ENCODE assay signal across 35 cellular contexts in genomic region chr16:75957870-75958269, GRCh38.
"Had no signal": no experiment of that assay in that cellular context is flagged by ENCODE, and none has a peak within 500 bp of the region (broad histone marks: within the 10 kb centered on the region; RNA-seq: fewer than 3 reads in every experiment).

No MANE protein-coding gene starts in this region.

- ATAC-seq: activated CD4-positive, CD25-positive, alpha-beta regulatory T cell treated with anti-CD3 and anti-CD28 coated beads, Interleukin-2, amount 50 U/mL, for 24 hours; activated CD8-positive, alpha-beta memory T cell treated with anti-CD3 and anti-CD28 coated beads, Interleukin-2, amount 10 ng/mL, durations not matched to agents 7 days and 5 days; activated CD8-positive, alpha-beta T cell treated with anti-CD3 and anti-CD28 coated beads, Interleukin-2, amount 10 ng/mL, durations not matched to agents 7 days and 5 days; activated naive CD8-positive, alpha-beta T cell treated with anti-CD3 and anti-CD28 coated beads, Interleukin-2, amount 50 U/mL, for 24 hours; body of pancreas; esophagus mucosa; foreskin keratinocyte; gastrocnemius medialis; heart left ventricle; T-helper 17 cell had no signal

- H3K4me3 ChIP-seq: adrenal gland, body of pancreas, cardiac muscle cell, colonic mucosa, gastrocnemius medialis, heart left ventricle had no signal

- H3K27ac Mint-ChIP-seq: activated B cell treated with CpG ODN at 0.5 μM for 24 hours; activated CD8-positive, alpha-beta memory T cell treated with anti-CD3 and anti-CD28 coated beads, Interleukin-2, amount 10 ng/mL, durations not matched to agents 7 days and 5 days; activated CD8-positive, alpha-beta T cell treated with anti-CD3 and anti-CD28 coated beads, Interleukin-2, amount 10 ng/mL, durations not matched to agents 7 days and 5 days; activated naive CD4-positive, alpha-beta T cell treated with anti-CD3 and anti-CD28 coated beads for 36 hours; activated naive CD4-positive, alpha-beta T cell treated with anti-CD3 and anti-CD28 coated beads, Interleukin-2, amount 50 U/mL, for 24 hours; activated naive CD8-positive, alpha-beta T cell treated with anti-CD3 and anti-CD28 coated beads for 36 hours; activated naive CD8-positive, alpha-beta T cell treated with anti-CD3 and anti-CD28 coated beads, Interleukin-2, amount 50 U/mL, for 24 hours; activated T-helper 1 cell treated with anti-CD3 and anti-CD28 coated beads, Interleukin-12 subunit alpha, Interleukin-12 subunit beta, Interleukin-2, Interleukin-4 antibody, amounts not matched to agents 30 ng/mL and 10 ng/mL and 1 ng/mL, durations not matched to agents 14 hours and 24 hours and 36 hours; activated T-helper 2 cell treated with anti-CD3 and anti-CD28 coated beads, Interferon-gamma antibody, Interleukin-2, Interleukin-4, amounts not matched to agents 10 μg/mL and 5 μg/mL and 100 μg/mL, durations not matched to agents 14 hours and 24 hours and 36 hours; T-helper 17 cell; T-helper 2 cell treated with Interferon-gamma antibody and Interleukin-4, amounts not matched to agents 5 μg/mL and 100 μg/mL, for 36 hours had no signal

- H3K9me3 Mint-ChIP-seq: activated B cell treated with CpG ODN at 0.5 μM for 24 hours; activated naive CD8-positive, alpha-beta T cell treated with anti-CD3 and anti-CD28 coated beads for 36 hours; activated T-helper 2 cell treated with anti-CD3 and anti-CD28 coated beads, Interferon-gamma antibody, Interleukin-2, Interleukin-4, amounts not matched to agents 10 μg/mL and 5 μg/mL and 100 μg/mL, durations not matched to agents 14 hours and 24 hours and 36 hours; T-helper 2 cell treated with Interferon-gamma antibody and Interleukin-4, amounts not matched to agents 5 μg/mL and 100 μg/mL, for 36 hours had no signal

- H3K4me1 Mint-ChIP-seq: activated B cell treated with CpG ODN at 0.5 μM for 24 hours; activated CD8-positive, alpha-beta memory T cell treated with anti-CD3 and anti-CD28 coated beads, Interleukin-2, amount 10 ng/mL, durations not matched to agents 7 days and 5 days; activated naive CD4-positive, alpha-beta T cell treated with anti-CD3 and anti-CD28 coated beads, Interleukin-2, amount 50 U/mL, for 24 hours; activated naive CD8-positive, alpha-beta T cell treated with anti-CD3 and anti-CD28 coated beads for 36 hours; activated naive CD8-positive, alpha-beta T cell treated with anti-CD3 and anti-CD28 coated beads, Interleukin-2, amount 50 U/mL, for 24 hours; T-helper 17 cell had no signal

- DNase-seq: activated B cell treated with CpG ODN at 0.5 μM for 24 hours; activated CD4-positive, alpha-beta T cell treated with anti-CD3 and anti-CD28 coated beads for 48 hours; activated CD4-positive, alpha-beta T cell treated with anti-CD3 and anti-CD28 coated beads, Interleukin-2, amount 50 U/mL, for 1 hour; activated CD4-positive, alpha-beta T cell treated with anti-CD3 and anti-CD28 coated beads, Interleukin-2, amount 50 U/mL, for 48 hours; activated CD8-positive, alpha-beta memory T cell treated with anti-CD3 and anti-CD28 coated beads, Interleukin-2, amount 10 ng/mL, durations not matched to agents 7 days and 5 days; activated CD8-positive, alpha-beta memory T cell treated with anti-CD3 and anti-CD28 coated beads, Interleukin-2, amount 50 U/mL, for 4 hours; activated CD8-positive, alpha-beta T cell treated with anti-CD3 and anti-CD28 coated beads, Interleukin-2, amount 10 ng/mL, durations not matched to agents 7 days and 5 days; activated effector memory CD4-positive, alpha-beta T cell treated with anti-CD3 and anti-CD28 coated beads, Interleukin-2, amount 50 U/mL, for 16 hours; activated naive CD4-positive, alpha-beta T cell treated with anti-CD3 and anti-CD28 coated beads for 36 hours; activated naive CD8-positive, alpha-beta T cell treated with anti-CD3 and anti-CD28 coated beads for 36 hours; activated naive CD8-positive, alpha-beta T cell treated with anti-CD3 and anti-CD28 coated beads, Interleukin-2, amount 50 U/mL, for 24 hours; activated T-cell treated with anti-CD3 and anti-CD28 coated beads, Interleukin-2, amount 50 U/mL, for 1 hour; activated T-cell treated with anti-CD3 and anti-CD28 coated beads, Interleukin-2, amount 50 U/mL, for 48 hours; adrenal gland; amygdala; aorta; body of pancreas; central memory CD4-positive, alpha-beta T cell; cerebellar nuclear complex; colonic mucosa; effector CD8-positive, alpha-beta T cell; foreskin keratinocyte; gastrocnemius medialis; glutamatergic neuron; heart left ventricle; T-helper 17 cell; T1000; WERI-Rb-1 had no signal

- H3K4me3 Mint-ChIP-seq: activated B cell treated with CpG ODN at 0.5 μM for 24 hours; activated CD8-positive, alpha-beta memory T cell treated with anti-CD3 and anti-CD28 coated beads, Interleukin-2, amount 10 ng/mL, durations not matched to agents 7 days and 5 days; activated CD8-positive, alpha-beta T cell treated with anti-CD3 and anti-CD28 coated beads, Interleukin-2, amount 10 ng/mL, durations not matched to agents 7 days and 5 days; activated naive CD4-positive, alpha-beta T cell treated with anti-CD3 and anti-CD28 coated beads for 36 hours; activated naive CD4-positive, alpha-beta T cell treated with anti-CD3 and anti-CD28 coated beads, Interleukin-2, amount 50 U/mL, for 24 hours; activated naive CD8-positive, alpha-beta T cell treated with anti-CD3 and anti-CD28 coated beads for 36 hours; activated naive CD8-positive, alpha-beta T cell treated with anti-CD3 and anti-CD28 coated beads, Interleukin-2, amount 50 U/mL, for 24 hours; activated T-helper 1 cell treated with anti-CD3 and anti-CD28 coated beads, Interleukin-12 subunit alpha, Interleukin-12 subunit beta, Interleukin-2, Interleukin-4 antibody, amounts not matched to agents 30 ng/mL and 10 ng/mL and 1 ng/mL, durations not matched to agents 14 hours and 24 hours and 36 hours; T-helper 17 cell; T-helper 2 cell treated with Interferon-gamma antibody and Interleukin-4, amounts not matched to agents 5 μg/mL and 100 μg/mL, for 36 hours had no signal

- H3K36me3 Mint-ChIP-seq: activated CD8-positive, alpha-beta memory T cell treated with anti-CD3 and anti-CD28 coated beads, Interleukin-2, amount 10 ng/mL, durations not matched to agents 7 days and 5 days; activated naive CD4-positive, alpha-beta T cell treated with anti-CD3 and anti-CD28 coated beads, Interleukin-2, amount 50 U/mL, for 24 hours; activated naive CD8-positive, alpha-beta T cell treated with anti-CD3 and anti-CD28 coated beads for 36 hours had no signal
